ENCODE assay signal across 19 cellular contexts in genomic region chr2:30427606-30428005, GRCh38.
"Had no signal": no experiment of that assay in that cellular context is flagged by ENCODE, and none has a peak within 500 bp of the region (broad histone marks: within the 10 kb centered on the region; RNA-seq: fewer than 3 reads in every experiment).

No MANE protein-coding gene starts in this region.

- H3K36me3 Mint-ChIP-seq: memory B cell; stimulated activated memory B cell treated with anti-CD40 and anti-IgM and Interleukin-4, amounts not matched to agents 10 μg/mL and 1 μg/mL and 100 μg/mL, for 72 hours had no signal

- ATAC-seq: activated CD4-positive, CD25-positive, alpha-beta regulatory T cell treated with anti-CD3 and anti-CD28 coated beads, Interleukin-2, amount 50 U/mL, for 24 hours; foreskin keratinocyte; sciatic nerve; stimulated activated memory B cell treated with anti-CD40 and anti-IgM and Interleukin-4, amounts not matched to agents 10 μg/mL and 1 μg/mL and 100 μg/mL, for 72 hours had no signal

- H3K9me3 Mint-ChIP-seq: activated T-cell treated with anti-CD3 and anti-CD28 coated beads, Interleukin-2, amount 50 U/mL, for 24 hours; stimulated activated memory B cell treated with anti-CD40 and anti-IgM and Interleukin-4, amounts not matched to agents 10 μg/mL and 1 μg/mL and 100 μg/mL, for 72 hours had no signal

- H3K9me3 ChIP-seq: ascending aorta, stomach, suprapubic skin, transverse colon had no signal

- H3K4me3 ChIP-seq: ascending aorta, stomach, suprapubic skin, transverse colon had no signal

- H3K27me3 ChIP-seq: ascending aorta, brain microvascular endothelial cell, foreskin keratinocyte, stomach, suprapubic skin, transverse colon had no signal

- H3K27me3 Mint-ChIP-seq: activated T-cell treated with anti-CD3 and anti-CD28 coated beads, Interleukin-2, amount 50 U/mL, for 24 hours; memory B cell; stimulated activated memory B cell treated with anti-CD40 and anti-IgM and Interleukin-4, amounts not matched to agents 10 μg/mL and 1 μg/mL and 100 μg/mL, for 72 hours had no signal

- H3K4me1 ChIP-seq: foreskin keratinocyte had no signal

- H3K4me3 Mint-ChIP-seq: memory B cell; stimulated activated memory B cell treated with anti-CD40 and anti-IgM and Interleukin-4, amounts not matched to agents 10 μg/mL and 1 μg/mL and 100 μg/mL, for 72 hours had no signal

- H3K36me3 ChIP-seq: ascending aorta, brain microvascular endothelial cell, stomach, suprapubic skin, transverse colon had no signal

- H3K27ac ChIP-seq: ascending aorta, brain microvascular endothelial cell, foreskin keratinocyte, stomach, suprapubic skin, transverse colon, VCaP had no signal

- DNase-seq: activated effector memory CD4-positive, alpha-beta T cell treated with Interleukin-2 at 50 U/mL for 16 hours; activated T-cell treated with anti-CD3 and anti-CD28 coated beads, Interleukin-2, amount 50 U/mL, for 24 hours; brain microvascular endothelial cell; central memory CD4-positive, alpha-beta T cell; dermis blood vessel endothelial cell; effector memory CD4-positive, alpha-beta T cell; foreskin keratinocyte; small intestine; stimulated activated CD4-positive, alpha-beta T cell treated with anti-CD3 and anti-CD28 coated beads, Interleukin-2, amount 100 ng/mL, for 24 hours; stomach; SW 1271; transverse colon had no signal

- H3K27ac Mint-ChIP-seq: memory B cell; stimulated activated memory B cell treated with anti-CD40 and anti-IgM and Interleukin-4, amounts not matched to agents 10 μg/mL and 1 μg/mL and 100 μg/mL, for 72 hours had no signal
